In the genomic region with DNA sequence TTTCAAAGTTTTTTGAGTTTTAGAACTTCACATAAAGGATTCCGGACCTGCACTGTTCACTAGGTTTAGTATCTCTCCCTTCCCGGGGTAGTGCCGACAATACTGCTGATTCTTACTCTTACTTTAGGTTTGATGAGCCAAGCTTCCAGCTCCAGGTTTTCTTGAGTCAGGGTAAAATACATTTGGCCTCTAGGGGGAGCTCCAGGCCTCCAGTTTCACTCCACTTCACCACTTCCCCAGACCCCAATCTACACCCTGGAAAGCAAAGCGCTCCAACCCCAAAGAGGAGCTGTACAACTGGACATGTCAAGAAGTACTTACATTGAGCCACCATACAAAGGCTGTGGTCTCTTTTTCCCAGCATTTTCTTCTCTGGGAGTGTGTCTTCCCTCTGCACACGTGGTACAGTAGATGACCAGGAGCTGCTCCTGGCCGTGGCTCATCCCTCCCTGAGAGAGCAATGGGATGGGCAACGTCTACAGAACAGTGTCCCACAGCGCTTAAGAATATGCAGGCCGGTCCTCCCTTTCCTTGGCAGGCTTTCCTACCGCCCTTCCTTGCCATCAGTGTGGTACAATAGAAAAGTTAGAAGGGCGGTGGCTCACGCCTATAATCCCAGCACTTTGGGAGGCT, we compare ENCODE assay signal across 8 cellular contexts.
DNase-seq lines count a peak whose midpoint lies in the region; ATAC-seq and TF ChIP-seq lines count a peak whose summit lies in the region.

No MANE protein-coding gene starts in this region.

- POLR2A ChIA-PET in GM10248 (lab: Yijun Ruan, JAX) (no interaction called here), Panc1 (lab: Charles Lee) (interaction anchor here (0.6 kb wide), 1 partner anchor 129 kb away, joined by 3 read pairs; no protein-coding TSS in a partner anchor)

- no peak for TF ChIP-seq EP300 in tibial nerve (IDR thresholded peaks at IDR 0.05)

- intact Hi-C loops in Panc1 (cut with micrococcal nuclease; ENCODE audit: unreplicated experiment): loop anchor here (2.0 kb wide), 1 partner anchor 244 kb away; no protein-coding TSS in a partner anchor

- H3K4me3 ChIP-seq in Panc1 (ENCODE audit: low read depth in 2 of 2, low read length in 2 of 2) (no peak overlapping the region), fibroblast of pulmonary artery (replicated peaks; ENCODE audit: low read depth, low read length) (no peak overlapping the region), tibial nerve (no peak overlapping the region)

- in situ Hi-C loops in Panc1 (cut with HindIII; ENCODE audit: low pct_unique_long_range_greater_than_20kb, low sequenced_read_pairs): no loop called here

- TF ChIP-seq POLR2A in tibial nerve (IDR thresholded peaks at IDR 0.05): no peak

- TF ChIP-seq CTCF in GM10248 (IDR thresholded peaks at IDR 0.05; ENCODE audit: control extremely low read depth, extremely low read depth, low read depth, missing control alignments) (peak; percentile 51), Panc1 (IDR thresholded peaks at IDR 0.05) (peak; percentile 78), fibroblast of pulmonary artery (IDR thresholded peaks at IDR 0.05; ENCODE audit: low read length, missing control alignments) (peak; percentile 78), osteocyte (IDR thresholded peaks at IDR 0.05) (peak; percentile 70), tibial nerve (IDR thresholded peaks at IDR 0.05) (peak; percentile 38 to 72 (median 62))

- peaks cover 2% of the 10 kb centered on the region for H3K36me3 Mint-ChIP-seq in osteocyte (ENCODE audit: unreplicated experiment)

- no TSS peak for BruUV-seq in Panc1 (replicated peaks; lab: Mats Ljungman, UMichigan)

- H3K27ac Mint-ChIP-seq in osteocyte (ENCODE audit: unreplicated experiment): no peak overlapping the region

- H3K27me3 ChIP-seq in Panc1 (ENCODE audit: control insufficient read depth, insufficient read depth, low read length) (no peaks in the 10 kb centered on the region), tibial nerve (no peaks in the 10 kb centered on the region)

- H3K27ac ChIP-seq in Panc1 (ENCODE audit: low read length) (no peak overlapping the region), tibial nerve (no peak overlapping the region)

- DNase-seq in GM10248 (ENCODE audit: extremely low spot score) (peak; percentile 65), HUDEP-2 (lab: John Stamatoyannopoulos, UW; ENCODE audit: unreplicated experiment in 76 of 76) (peak in 67 of 76 experiments; percentile 6 to 83 (median 51)), Panc1 (ENCODE audit: low read depth, low spot score) (peak; percentile 64), activated T-cell treated with anti-CD3 and anti-CD28 coated beads for 4 hours (peak; percentile 65), fibroblast of pulmonary artery (ENCODE audit: low read depth) (peak; percentile 88), osteocyte (ENCODE audit: extremely low spot score, unreplicated experiment) (no peak), tibial nerve (ENCODE audit: low spot score in 2 of 2) (peak; percentile 20 to 75)

- no peak overlapping the region for H3K4me3 Mint-ChIP-seq in osteocyte (ENCODE audit: unreplicated experiment)

- CTCF ChIA-PET in GM10248 (lab: Yijun Ruan, JAX): interaction anchor here (0.5 to 5.1 kb wide), 64 partner anchors 11 to 917 kb away, joined by 3 to 79 read pairs (median 4); partner anchors contain the start of genes CCDC80, CD200R1, GTPBP8 and SLC9C1
- CTCF ChIA-PET in Panc1 (lab: Charles Lee): interaction anchor here (0.6 to 1.3 kb wide), 3 partner anchors 79 to 244 kb away, joined by 3 to 8 read pairs (median 3); no protein-coding TSS in a partner anchor

- peaks cover 17% of the 10 kb centered on the region for H3K4me1 Mint-ChIP-seq in osteocyte (ENCODE audit: unreplicated experiment)

- H3K9me3 Mint-ChIP-seq in osteocyte (ENCODE audit: unreplicated experiment): no peaks in the 10 kb centered on the region

- no peaks in the 10 kb centered on the region for H3K36me3 ChIP-seq in Panc1 (ENCODE audit: control insufficient read depth, insufficient read depth, low read length)
- H3K36me3 ChIP-seq in tibial nerve: no peaks in the 10 kb centered on the region

- ATAC-seq in Panc1 (peak; percentile 87), HG02884 (IDR thresholded peaks at IDR 0.05; ENCODE audit: unreplicated experiment) (no peak)

- H3K9me3 ChIP-seq in Panc1 (ENCODE audit: control insufficient read depth, insufficient read depth, low read depth, low read length): no peaks in the 10 kb centered on the region
- no peaks in the 10 kb centered on the region for H3K9me3 ChIP-seq in tibial nerve

- H3K4me1 ChIP-seq in Panc1 (ENCODE audit: control insufficient read depth, insufficient read depth, low read length) (no peaks in the 10 kb centered on the region), tibial nerve (peaks cover 0 to 7% (median 0%) of the 10 kb centered on the region in 4 donors)

- WGBS in tibial nerve, 2 donors: 68 to 70% methylated on average over 12 of the region's 12 CpGs

- no peaks in the 10 kb centered on the region for H3K27me3 Mint-ChIP-seq in osteocyte (ENCODE audit: unreplicated experiment)
